Comparison of ENCODE assay signal across 1 cellular context in genomic region chr14:21317433-21317832, GRCh38.
TF ChIP-seq lines count a peak whose summit lies in the region.

No MANE protein-coding gene starts in this region.

TF ChIP-seq in GM23338, 12 proteins besides CTCF, POLR2A, EP300 and RAD21 (continued from another document):
- no peak for TF ChIP-seq ZNF462 (CRISPR knock-in tag; IDR thresholded peaks at IDR 0.05)
- no peak for TF ChIP-seq NANOG (IDR thresholded peaks at IDR 0.05; ENCODE audit: borderline replicate concordance)
- TF ChIP-seq ETS1 (IDR thresholded peaks at IDR 0.05), result no peak
- no peak for TF ChIP-seq EZH2 (IDR thresholded peaks at IDR 0.05; ENCODE audit: low read depth, unreplicated experiment)
- no peak for TF ChIP-seq STAT1 (IDR thresholded peaks at IDR 0.05; ENCODE audit: unreplicated experiment)
- no peak for TF ChIP-seq CREB1 (CRISPR knock-in tag; IDR thresholded peaks at IDR 0.05; ENCODE audit: low read depth)
